ENCODE assay signal across 1 cellular context in genomic region chr2:107698861-107699260, GRCh38.
TF ChIP-seq lines count a peak whose summit lies in the region.

No MANE protein-coding gene starts in this region.

TF ChIP-seq in GM23338, 12 proteins besides CTCF, POLR2A, EP300 and RAD21:
- TF ChIP-seq ZNF462 (CRISPR knock-in tag; IDR thresholded peaks at IDR 0.05) (no peak), JUNB (IDR thresholded peaks at IDR 0.05; ENCODE audit: unreplicated experiment) (no peak), EZH2 (IDR thresholded peaks at IDR 0.05; ENCODE audit: low read depth, unreplicated experiment) (no peak), ZNF331 (CRISPR knock-in tag; IDR thresholded peaks at IDR 0.05; ENCODE audit: low read depth) (no peak), EZH2phosphoT487 (IDR thresholded peaks at IDR 0.05; ENCODE audit: unreplicated experiment) (no peak), CREB1 (CRISPR knock-in tag; IDR thresholded peaks at IDR 0.05; ENCODE audit: low read depth) (no peak), ZNF114 (CRISPR knock-in tag; IDR thresholded peaks at IDR 0.05) (no peak), REST (IDR thresholded peaks at IDR 0.05; ENCODE audit: unreplicated experiment) (no peak), ETS1 (IDR thresholded peaks at IDR 0.05) (no peak)
